In the genomic region with DNA sequence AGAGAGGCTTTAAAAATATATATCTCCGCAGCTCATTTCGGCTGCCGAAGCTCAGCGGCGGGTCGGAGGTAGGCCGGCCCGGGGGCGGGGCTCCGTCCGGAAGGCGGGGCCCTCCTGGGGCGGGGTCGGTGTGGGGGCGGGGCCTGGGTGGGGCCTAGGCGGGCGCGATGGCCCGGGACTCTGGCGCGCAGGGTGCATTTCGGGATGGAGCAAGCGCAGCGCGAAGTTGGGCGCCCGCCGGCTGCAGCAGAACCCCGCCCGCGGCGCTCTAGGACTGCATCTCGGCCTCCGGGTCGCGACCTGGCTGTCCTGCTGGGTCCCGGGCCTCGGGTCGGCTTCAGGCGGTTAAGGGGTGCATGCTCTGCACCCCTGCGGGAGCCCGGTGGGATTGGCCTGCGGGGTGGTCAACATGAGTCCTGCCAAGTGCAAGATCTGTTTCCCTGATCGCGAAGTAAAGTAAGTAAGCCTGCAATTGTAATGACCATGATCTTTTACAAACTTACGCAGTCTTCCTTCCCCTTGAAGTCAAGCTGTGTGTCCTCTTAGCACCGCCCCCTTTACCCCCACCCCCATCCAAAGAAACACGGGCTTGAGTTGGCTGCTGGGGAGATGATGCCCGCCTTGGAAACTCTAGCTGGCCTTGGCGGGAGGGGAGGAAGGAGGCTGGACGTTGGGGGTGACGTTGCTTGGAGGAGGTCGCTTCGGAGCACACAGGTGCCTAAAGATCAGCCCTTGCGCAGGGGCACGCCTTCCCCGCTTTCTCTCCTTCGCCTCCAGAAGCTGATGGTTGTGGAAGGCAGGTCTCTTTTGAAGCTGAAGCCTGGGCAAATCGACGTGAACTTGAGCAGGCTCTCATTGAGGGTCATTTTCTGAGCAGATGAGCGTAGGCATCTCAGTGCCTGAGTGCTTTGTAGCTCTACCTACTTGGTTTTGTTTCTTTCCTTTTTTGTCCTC, we compare ENCODE assay signal across 1 cellular context.
TF ChIP-seq lines count a peak whose summit lies in the region.

No MANE protein-coding gene starts in this region.

TF ChIP-seq in K562, 482 proteins besides CTCF, POLR2A, EP300 and RAD21 (continued from another document):
- TF ChIP-seq, protein P1, sequence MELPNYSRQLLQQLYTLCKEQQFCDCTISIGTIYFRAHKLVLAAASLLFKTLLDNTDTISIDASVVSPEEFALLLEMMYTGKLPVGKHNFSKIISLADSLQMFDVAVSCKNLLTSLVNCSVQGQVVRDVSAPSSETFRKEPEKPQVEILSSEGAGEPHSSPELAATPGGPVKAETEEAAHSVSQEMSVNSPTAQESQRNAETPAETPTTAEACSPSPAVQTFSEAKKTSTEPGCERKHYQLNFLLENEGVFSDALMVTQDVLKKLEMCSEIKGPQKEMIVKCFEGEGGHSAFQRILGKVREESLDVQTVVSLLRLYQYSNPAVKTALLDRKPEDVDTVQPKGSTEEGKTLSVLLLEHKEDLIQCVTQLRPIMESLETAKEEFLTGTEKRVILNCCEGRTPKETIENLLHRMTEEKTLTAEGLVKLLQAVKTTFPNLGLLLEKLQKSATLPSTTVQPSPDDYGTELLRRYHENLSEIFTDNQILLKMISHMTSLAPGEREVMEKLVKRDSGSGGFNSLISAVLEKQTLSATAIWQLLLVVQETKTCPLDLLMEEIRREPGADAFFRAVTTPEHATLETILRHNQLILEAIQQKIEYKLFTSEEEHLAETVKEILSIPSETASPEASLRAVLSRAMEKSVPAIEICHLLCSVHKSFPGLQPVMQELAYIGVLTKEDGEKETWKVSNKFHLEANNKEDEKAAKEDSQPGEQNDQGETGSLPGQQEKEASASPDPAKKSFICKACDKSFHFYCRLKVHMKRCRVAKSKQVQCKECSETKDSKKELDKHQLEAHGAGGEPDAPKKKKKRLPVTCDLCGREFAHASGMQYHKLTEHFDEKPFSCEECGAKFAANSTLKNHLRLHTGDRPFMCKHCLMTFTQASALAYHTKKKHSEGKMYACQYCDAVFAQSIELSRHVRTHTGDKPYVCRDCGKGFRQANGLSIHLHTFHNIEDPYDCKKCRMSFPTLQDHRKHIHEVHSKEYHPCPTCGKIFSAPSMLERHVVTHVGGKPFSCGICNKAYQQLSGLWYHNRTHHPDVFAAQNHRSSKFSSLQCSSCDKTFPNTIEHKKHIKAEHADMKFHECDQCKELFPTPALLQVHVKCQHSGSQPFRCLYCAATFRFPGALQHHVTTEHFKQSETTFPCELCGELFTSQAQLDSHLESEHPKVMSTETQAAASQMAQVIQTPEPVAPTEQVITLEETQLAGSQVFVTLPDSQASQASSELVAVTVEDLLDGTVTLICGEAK (IDR thresholded peaks at IDR 0.05) = 0 out of 2 replicates have a peak, but pooled peaks have one; percentile 19
- TF ChIP-seq, protein P1 (CRISPR knock-in tag; IDR thresholded peaks at IDR 0.05) = no peak
- TF ChIP-seq TOE1 (IDR thresholded peaks at IDR 0.05; ENCODE audit: borderline replicate concordance) (peak; percentile 25; the same call in 1 of the 2 replicates), TOE1 (CRISPR knock-in tag; IDR thresholded peaks at IDR 0.05; ENCODE audit: borderline replicate concordance, low read depth) (no peak), CXXC5 (CRISPR knock-in tag; IDR thresholded peaks at IDR 0.05) (no peak; the same call in 1 of the 2 replicates), TEAD4 (IDR thresholded peaks at IDR 0.05; ENCODE audit: low read length) (no peak), TEAD4 (CRISPR knock-in tag; IDR thresholded peaks at IDR 0.05; ENCODE audit: borderline replicate concordance) (no peak), POLR2G (IDR thresholded peaks at IDR 0.05; ENCODE audit: low read depth, low read length) (peak; percentile 58), ZNF134 (CRISPR knock-in tag; conservative IDR thresholded peaks at IDR 0.05) (no peak), ATF1 (CRISPR knock-in tag; IDR thresholded peaks at IDR 0.05) (no peak), ATF1 (tag; IDR thresholded peaks at IDR 0.05) (peak; percentile 62), ZNF217 (CRISPR knock-in tag; IDR thresholded peaks at IDR 0.05) (no peak), ATF7 (IDR thresholded peaks at IDR 0.05) (peak; percentile 64; the same call in 1 of the 2 replicates), DIDO1 (tag; IDR thresholded peaks at IDR 0.05; ENCODE audit: low read depth) (0 out of 2 replicates have a peak, but pooled peaks have one; percentile 34), HMGN3 (IDR thresholded peaks at IDR 0.05; ENCODE audit: borderline replicate concordance, extremely low read depth, insufficient read length, low read depth, low read length) (peak; percentile 60), RB1 (IDR thresholded peaks at IDR 0.05; ENCODE audit: low read depth) (peak; percentile 60; the same call in 1 of the 2 replicates), RCOR1 (IDR thresholded peaks at IDR 0.05; ENCODE audit: borderline replicate concordance in 1 of 2, low read depth in 2 of 2, low read length in 2 of 2) (peak in 1 of 2 experiments; percentile 30; a peak in 1 of 4 replicates), CTBP1 (IDR thresholded peaks at IDR 0.05; ENCODE audit: borderline replicate concordance) (0 out of 2 replicates have a peak, but pooled peaks have one; percentile 32), MAZ (CRISPR knock-in tag; conservative IDR thresholded peaks at IDR 0.05 in 1 of 2, IDR thresholded peaks at IDR 0.05 in 1 of 2) (peak; percentile 47 to 55; a peak in 1 of 4 replicates), CREM (IDR thresholded peaks at IDR 0.05; ENCODE audit: low read depth) (peak; percentile 62), ZZZ3 (IDR thresholded peaks at IDR 0.05) (no peak), SMAD4 (CRISPR knock-in tag; conservative IDR thresholded peaks at IDR 0.05) (0 out of 2 replicates have a peak, but pooled peaks have one; percentile 10), ZKSCAN3 (CRISPR knock-in tag; IDR thresholded peaks at IDR 0.05) (no peak), RNF2 (IDR thresholded peaks at IDR 0.05) (no peak), PHF8 (IDR thresholded peaks at IDR 0.05; ENCODE audit: borderline replicate concordance, low read length) (peak; percentile 24; the same call in 1 of the 2 replicates), NR2C2 (CRISPR knock-in tag; IDR thresholded peaks at IDR 0.05) (no peak), NR2C2 (tag; IDR thresholded peaks at IDR 0.05) (0 out of 2 replicates have a peak, but pooled peaks have one; percentile 46), POLR3G (IDR thresholded peaks at IDR 0.05; ENCODE audit: extremely low read depth, insufficient read length, insufficient replicate concordance) (no peak), NRF1 (conservative IDR thresholded peaks at IDR 0.05 in 1 of 2, IDR thresholded peaks at IDR 0.05 in 1 of 2) (peak; percentile 85 to 88), RBFOX2 (IDR thresholded peaks at IDR 0.05; ENCODE audit: low read depth, low read length) (peak; percentile 49; the same call in 1 of the 2 replicates)
- TF ChIP-seq, protein P2, sequence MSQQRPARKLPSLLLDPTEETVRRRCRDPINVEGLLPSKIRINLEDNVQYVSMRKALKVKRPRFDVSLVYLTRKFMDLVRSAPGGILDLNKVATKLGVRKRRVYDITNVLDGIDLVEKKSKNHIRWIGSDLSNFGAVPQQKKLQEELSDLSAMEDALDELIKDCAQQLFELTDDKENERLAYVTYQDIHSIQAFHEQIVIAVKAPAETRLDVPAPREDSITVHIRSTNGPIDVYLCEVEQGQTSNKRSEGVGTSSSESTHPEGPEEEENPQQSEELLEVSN (IDR thresholded peaks at IDR 0.05; ENCODE audit: borderline replicate concordance in 1 of 2, extremely low read depth in 1 of 2, insufficient read depth in 1 of 2, insufficient read length in 1 of 2, low read depth in 1 of 2, low read length in 1 of 2, poor library complexity in 1 of 2, severe bottlenecking in 1 of 2) = peak in 1 of 2 experiments; percentile 14
- TF ChIP-seq, protein P3, sequence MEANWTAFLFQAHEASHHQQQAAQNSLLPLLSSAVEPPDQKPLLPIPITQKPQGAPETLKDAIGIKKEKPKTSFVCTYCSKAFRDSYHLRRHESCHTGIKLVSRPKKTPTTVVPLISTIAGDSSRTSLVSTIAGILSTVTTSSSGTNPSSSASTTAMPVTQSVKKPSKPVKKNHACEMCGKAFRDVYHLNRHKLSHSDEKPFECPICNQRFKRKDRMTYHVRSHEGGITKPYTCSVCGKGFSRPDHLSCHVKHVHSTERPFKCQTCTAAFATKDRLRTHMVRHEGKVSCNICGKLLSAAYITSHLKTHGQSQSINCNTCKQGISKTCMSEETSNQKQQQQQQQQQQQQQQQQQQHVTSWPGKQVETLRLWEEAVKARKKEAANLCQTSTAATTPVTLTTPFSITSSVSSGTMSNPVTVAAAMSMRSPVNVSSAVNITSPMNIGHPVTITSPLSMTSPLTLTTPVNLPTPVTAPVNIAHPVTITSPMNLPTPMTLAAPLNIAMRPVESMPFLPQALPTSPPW (CRISPR knock-in tag; IDR thresholded peaks at IDR 0.05) = peak; percentile 55; the same call in 1 of the 2 replicates
- TF ChIP-seq, protein P4, sequence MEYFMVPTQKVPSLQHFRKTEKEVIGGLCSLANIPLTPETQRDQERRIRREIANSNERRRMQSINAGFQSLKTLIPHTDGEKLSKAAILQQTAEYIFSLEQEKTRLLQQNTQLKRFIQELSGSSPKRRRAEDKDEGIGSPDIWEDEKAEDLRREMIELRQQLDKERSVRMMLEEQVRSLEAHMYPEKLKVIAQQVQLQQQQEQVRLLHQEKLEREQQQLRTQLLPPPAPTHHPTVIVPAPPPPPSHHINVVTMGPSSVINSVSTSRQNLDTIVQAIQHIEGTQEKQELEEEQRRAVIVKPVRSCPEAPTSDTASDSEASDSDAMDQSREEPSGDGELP (CRISPR knock-in tag; IDR thresholded peaks at IDR 0.05; ENCODE audit: borderline replicate concordance) = 0 out of 2 replicates have a peak, but pooled peaks have one; percentile 24
- TF ChIP-seq, protein P5, sequence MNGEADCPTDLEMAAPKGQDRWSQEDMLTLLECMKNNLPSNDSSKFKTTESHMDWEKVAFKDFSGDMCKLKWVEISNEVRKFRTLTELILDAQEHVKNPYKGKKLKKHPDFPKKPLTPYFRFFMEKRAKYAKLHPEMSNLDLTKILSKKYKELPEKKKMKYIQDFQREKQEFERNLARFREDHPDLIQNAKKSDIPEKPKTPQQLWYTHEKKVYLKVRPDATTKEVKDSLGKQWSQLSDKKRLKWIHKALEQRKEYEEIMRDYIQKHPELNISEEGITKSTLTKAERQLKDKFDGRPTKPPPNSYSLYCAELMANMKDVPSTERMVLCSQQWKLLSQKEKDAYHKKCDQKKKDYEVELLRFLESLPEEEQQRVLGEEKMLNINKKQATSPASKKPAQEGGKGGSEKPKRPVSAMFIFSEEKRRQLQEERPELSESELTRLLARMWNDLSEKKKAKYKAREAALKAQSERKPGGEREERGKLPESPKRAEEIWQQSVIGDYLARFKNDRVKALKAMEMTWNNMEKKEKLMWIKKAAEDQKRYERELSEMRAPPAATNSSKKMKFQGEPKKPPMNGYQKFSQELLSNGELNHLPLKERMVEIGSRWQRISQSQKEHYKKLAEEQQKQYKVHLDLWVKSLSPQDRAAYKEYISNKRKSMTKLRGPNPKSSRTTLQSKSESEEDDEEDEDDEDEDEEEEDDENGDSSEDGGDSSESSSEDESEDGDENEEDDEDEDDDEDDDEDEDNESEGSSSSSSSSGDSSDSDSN (IDR thresholded peaks at IDR 0.05; ENCODE audit: borderline replicate concordance in 1 of 2, low read depth in 2 of 2, low read length in 2 of 2) = peak in 1 of 2 experiments; percentile 47; a peak in 1 of 4 replicates
- TF ChIP-seq, protein P6, sequence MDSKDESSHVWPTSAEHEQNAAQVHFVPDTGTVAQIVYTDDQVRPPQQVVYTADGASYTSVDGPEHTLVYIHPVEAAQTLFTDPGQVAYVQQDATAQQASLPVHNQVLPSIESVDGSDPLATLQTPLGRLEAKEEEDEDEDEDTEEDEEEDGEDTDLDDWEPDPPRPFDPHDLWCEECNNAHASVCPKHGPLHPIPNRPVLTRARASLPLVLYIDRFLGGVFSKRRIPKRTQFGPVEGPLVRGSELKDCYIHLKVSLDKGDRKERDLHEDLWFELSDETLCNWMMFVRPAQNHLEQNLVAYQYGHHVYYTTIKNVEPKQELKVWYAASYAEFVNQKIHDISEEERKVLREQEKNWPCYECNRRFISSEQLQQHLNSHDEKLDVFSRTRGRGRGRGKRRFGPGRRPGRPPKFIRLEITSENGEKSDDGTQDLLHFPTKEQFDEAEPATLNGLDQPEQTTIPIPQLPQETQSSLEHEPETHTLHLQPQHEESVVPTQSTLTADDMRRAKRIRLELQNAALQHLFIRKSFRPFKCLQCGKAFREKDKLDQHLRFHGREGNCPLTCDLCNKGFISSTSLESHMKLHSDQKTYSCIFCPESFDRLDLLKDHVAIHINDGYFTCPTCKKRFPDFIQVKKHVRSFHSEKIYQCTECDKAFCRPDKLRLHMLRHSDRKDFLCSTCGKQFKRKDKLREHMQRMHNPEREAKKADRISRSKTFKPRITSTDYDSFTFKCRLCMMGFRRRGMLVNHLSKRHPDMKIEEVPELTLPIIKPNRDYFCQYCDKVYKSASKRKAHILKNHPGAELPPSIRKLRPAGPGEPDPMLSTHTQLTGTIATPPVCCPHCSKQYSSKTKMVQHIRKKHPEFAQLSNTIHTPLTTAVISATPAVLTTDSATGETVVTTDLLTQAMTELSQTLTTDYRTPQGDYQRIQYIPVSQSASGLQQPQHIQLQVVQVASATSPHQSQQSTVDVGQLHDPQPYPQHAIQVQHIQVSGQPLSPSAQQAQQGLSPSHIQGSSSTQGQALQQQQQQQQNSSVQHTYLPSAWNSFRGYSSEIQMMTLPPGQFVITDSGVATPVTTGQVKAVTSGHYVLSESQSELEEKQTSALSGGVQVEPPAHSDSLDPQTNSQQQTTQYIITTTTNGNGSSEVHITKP (IDR thresholded peaks at IDR 0.05; ENCODE audit: partially characterized antibody) = peak; percentile 97
